ENCODE assay signal across 10 cellular contexts in genomic region chr5:83865579-83865978, GRCh38.
"Had no signal": no experiment of that assay in that cellular context is flagged by ENCODE, and none has a peak within 500 bp of the region (broad histone marks: within the 10 kb centered on the region; RNA-seq: fewer than 3 reads in every experiment).

No MANE protein-coding gene starts in this region.

- H3K4me3 Mint-ChIP-seq: HFFc6 had no signal

- FAIRE-seq: HTR-8/SVneo, K562 had no signal

- H3K27ac ChIP-seq: GM23248 had no signal

- DNase-seq: GM23248, GOT3, H7, HFFc6, IMR-90, KG1 had no signal

- H3K27ac Mint-ChIP-seq: HFFc6 had no signal

- ATAC-seq: HCT116, K562 had no signal

- H3K4me3 ChIP-seq: GM23248, HAP-1, K562 had no signal
